In the genomic region with DNA sequence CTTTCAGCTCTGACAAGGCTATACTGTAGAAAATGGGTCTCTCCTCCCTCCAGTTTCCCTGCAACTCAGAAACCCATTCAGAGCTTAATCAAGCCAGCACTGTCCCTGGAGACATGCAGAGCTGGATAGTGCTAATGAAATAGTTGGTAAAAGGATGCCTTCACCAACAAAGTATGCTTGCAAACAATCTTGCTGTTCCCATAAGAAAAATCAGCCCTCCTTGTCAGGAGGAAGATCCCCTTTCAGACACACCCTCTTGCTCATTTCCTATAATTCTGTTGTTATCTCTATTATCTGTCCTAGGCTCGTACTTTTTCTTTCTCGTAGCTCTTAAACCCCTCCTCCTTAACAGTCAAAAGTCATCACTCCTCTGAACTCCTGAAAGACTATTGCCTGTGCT, we compare ENCODE assay signal across 22 cellular contexts. TPM values are rescaled to one million over a fixed set of nuclear protein-coding genes. Genes with fewer than 3 reads are reported as not detected.
A peak's percentile ranks its signal among the peaks of the same experiment; 100 is the strongest.
DNase-seq lines count a peak whose midpoint lies in the region; ATAC-seq and TF ChIP-seq lines count a peak whose summit lies in the region.
"Had no signal": no experiment of that assay in that cellular context is flagged by ENCODE, and none has a peak within 500 bp of the region (broad histone marks: within the 10 kb centered on the region; RNA-seq: fewer than 3 reads in every experiment).

No MANE protein-coding gene starts in this region.

- no peaks in the 10 kb centered on the region for H3K36me3 ChIP-seq in brain microvascular endothelial cell (replicated peaks)
- no peaks in the 10 kb centered on the region for H3K36me3 ChIP-seq in gastroesophageal sphincter
- H3K36me3 ChIP-seq: BE2C had no signal

- H3K27ac Mint-ChIP-seq in HFFc6 (peak overlapping the region; percentile 3; the same call in 1 of the 2 replicates), osteocyte (ENCODE audit: unreplicated experiment) (peak overlapping the region; percentile 10)
- H3K27ac Mint-ChIP-seq: activated naive CD8-positive, alpha-beta T cell treated with anti-CD3 and anti-CD28 coated beads for 36 hours; activated T-cell treated with anti-CD3 and anti-CD28 coated beads, Interleukin-2, amount 50 U/mL, for 24 hours; nephron had no signal

- H3K36me3 Mint-ChIP-seq in HFFc6 (ENCODE audit: low read depth): no peaks in the 10 kb centered on the region; the same call in 1 of the 2 replicates
- peaks cover 11% of the 10 kb centered on the region for H3K36me3 Mint-ChIP-seq in osteocyte (ENCODE audit: unreplicated experiment)
- H3K36me3 Mint-ChIP-seq: activated naive CD8-positive, alpha-beta T cell treated with anti-CD3 and anti-CD28 coated beads for 36 hours had no signal

- H3K4me3 Mint-ChIP-seq in HFFc6 (no peak overlapping the region), osteocyte (ENCODE audit: unreplicated experiment) (no peak overlapping the region)
- H3K4me3 Mint-ChIP-seq: activated naive CD8-positive, alpha-beta T cell treated with anti-CD3 and anti-CD28 coated beads for 36 hours; activated T-cell treated with anti-CD3 and anti-CD28 coated beads, Interleukin-2, amount 50 U/mL, for 24 hours; nephron had no signal

- H3K9me3 Mint-ChIP-seq in HFFc6: no peaks in the 10 kb centered on the region
- H3K9me3 Mint-ChIP-seq in osteocyte (ENCODE audit: unreplicated experiment): peaks cover 4% of the 10 kb centered on the region
- H3K9me3 Mint-ChIP-seq: activated naive CD8-positive, alpha-beta T cell treated with anti-CD3 and anti-CD28 coated beads for 36 hours; activated T-cell treated with anti-CD3 and anti-CD28 coated beads, Interleukin-2, amount 50 U/mL, for 24 hours had no signal

- peaks cover 0 to 12% (median 0%) of the 10 kb centered on the region in 3 donors for H3K4me1 ChIP-seq in gastroesophageal sphincter
- H3K4me1 ChIP-seq: BE2C had no signal

- WGBS in gastroesophageal sphincter (ENCODE audit: low coverage in 1 of 2), 2 donors: 31 to 60% methylated on average over 1 to 2 of the region's 2 CpGs

- in situ Hi-C loops in brain microvascular endothelial cell (cut with HindIII; ENCODE audit: low pct_ligation_motif_present, low sequenced_read_pairs): no loop called here

- no peak overlapping the region for H3K4me3 ChIP-seq in brain microvascular endothelial cell (ENCODE audit: low read depth, low read length)
- H3K4me3 ChIP-seq in gastroesophageal sphincter: no peak overlapping the region

- peak overlapping the region; percentile 26 for H3K27ac ChIP-seq in brain microvascular endothelial cell
- H3K27ac ChIP-seq in gastroesophageal sphincter: no peak overlapping the region
- H3K27ac ChIP-seq in caudate nucleus (ENCODE audit: low read depth, low read length): no peak overlapping the region
- H3K27ac ChIP-seq: HL-60 had no signal

- H3K4me1 Mint-ChIP-seq in HFFc6 (ENCODE audit: low read depth) (peaks cover 48% of the 10 kb centered on the region), osteocyte (ENCODE audit: unreplicated experiment) (peaks cover 23% of the 10 kb centered on the region)
- H3K4me1 Mint-ChIP-seq: activated naive CD8-positive, alpha-beta T cell treated with anti-CD3 and anti-CD28 coated beads for 36 hours; nephron had no signal

- TF ChIP-seq CTCF in HFFc6 (IDR thresholded peaks at IDR 0.05): no peak
- TF ChIP-seq CTCF in brain microvascular endothelial cell (IDR thresholded peaks at IDR 0.05; ENCODE audit: low read depth, low read length, missing control alignments): no peak
- no peak for TF ChIP-seq CTCF in gastroesophageal sphincter (IDR thresholded peaks at IDR 0.05)
- no peak for TF ChIP-seq CTCF in osteocyte (IDR thresholded peaks at IDR 0.05)

- H3K27me3 Mint-ChIP-seq in HFFc6 (ENCODE audit: insufficient read depth): no peaks in the 10 kb centered on the region
- H3K27me3 Mint-ChIP-seq in osteocyte (ENCODE audit: unreplicated experiment): no peaks in the 10 kb centered on the region

- no peak for TF ChIP-seq POLR2A in gastroesophageal sphincter (IDR thresholded peaks at IDR 0.05)

- no peak for TF ChIP-seq EP300 in gastroesophageal sphincter (IDR thresholded peaks at IDR 0.05)

- DNase-seq in HFFc6 (no peak), brain microvascular endothelial cell (peak; percentile 53), osteocyte (ENCODE audit: extremely low spot score, unreplicated experiment) (no peak), iPS-NIHi7 (ENCODE audit: extremely low spot score) (no peak), caudate nucleus (lab: John Stamatoyannopoulos, UW) (no peak), amygdala (lab: John Stamatoyannopoulos, UW) (no peak)
- DNase-seq: activated CD4-positive, alpha-beta T cell treated with anti-CD3 and anti-CD28 coated beads, Interleukin-2, amount 50 U/mL, for 1 hour; activated naive CD8-positive, alpha-beta T cell treated with anti-CD3 and anti-CD28 coated beads for 36 hours; activated T-cell treated with anti-CD3 and anti-CD28 coated beads, Interleukin-2, amount 50 U/mL, for 24 hours; BE2C; DMS153; hypothalamus; Karpas-422; NCI-H1105 treated with DMSO at 0.1 percent for 48 hours; NCI-H2171 treated with DMSO at 0.1 percent for 48 hours; stimulated activated CD4-positive, alpha-beta T cell treated with anti-CD3 and anti-CD28 coated beads, Interleukin-1b, Interleukin-23, amount 100 ng/mL, for 48 hours; substantia nigra; T-helper 9 cell had no signal

- peak; percentile 67 for ATAC-seq in gastroesophageal sphincter
- ATAC-seq in GM19397 (IDR thresholded peaks at IDR 0.05; ENCODE audit: unreplicated experiment): no peak

- H3K27me3 ChIP-seq in brain microvascular endothelial cell (replicated peaks) (no peaks in the 10 kb centered on the region), gastroesophageal sphincter (no peaks in the 10 kb centered on the region)

- no peaks in the 10 kb centered on the region for H3K9me3 ChIP-seq in gastroesophageal sphincter
- H3K9me3 ChIP-seq: BE2C had no signal

RNA-seq across cellular contexts. Expression of gene OSMR, which starts 9.9 kb away (rescaled TPM):
- 10 to 100 TPM; 28.1 to 36.6 (median 31.3) TPM for total RNA-seq in HFFc6 (2021; fragmentation: NEBNext Ultra II Directional; extraction: Animal tissue kit (Norgen Biotek cat#: 25700))
- total RNA-seq in gastroesophageal sphincter: 10 to 100 TPM; 32.5 to 52.6 (median 42.6) TPM
- total RNA-seq in osteocyte: 33.1 and 34.4 TPM in 2 replicates
- total RNA-seq: activated naive CD8-positive, alpha-beta T cell treated with anti-CD3 and anti-CD28 coated beads for 36 hours had no signal
